In genomic region chr5:171355302-171355724, GRCh38 we compare ENCODE assay signal across 12 cellular contexts. TPM values are rescaled to one million over a fixed set of nuclear protein-coding genes. Genes with fewer than 3 reads are reported as not detected.
DNase-seq lines count a peak whose midpoint lies in the region; ATAC-seq and FAIRE-seq lines count a peak whose summit lies in the region.
"Had no signal": no experiment of that assay in that cellular context is flagged by ENCODE, and none has a peak within 500 bp of the region (broad histone marks: within the 10 kb centered on the region; RNA-seq: fewer than 3 reads in every experiment).

No MANE protein-coding gene starts in this region.

- DNase-seq in activated CD4-positive, alpha-beta T cell treated with anti-CD3 and anti-CD28 coated beads for 48 hours, result peak; percentile 47
- no peak for DNase-seq in activated CD4-positive, alpha-beta T cell treated with anti-CD3 and anti-CD28 coated beads for 1 hour
- peak; percentile 7 to 8 for DNase-seq in stimulated activated CD4-positive, alpha-beta T cell treated with anti-CD3 and anti-CD28 coated beads, Interleukin-2, amount 100 ng/mL, for 48 hours
- DNase-seq in COLO829 (ENCODE audit: low spot score) (no peak), frontal cortex (ENCODE audit: low spot score in 2 of 2) (no peak), HTR-8/SVneo (ENCODE audit: insufficient read length, low spot score) (no peak)
- DNase-seq: cerebellar nuclear complex, ovary, stomach had no signal

- FAIRE-seq in frontal cortex (lab: Jason Lieb, UNC), result no peak
- FAIRE-seq in HTR-8/SVneo (lab: Jason Lieb, UNC), result no peak
- FAIRE-seq: A549 had no signal

- ATAC-seq in GM21723 (IDR thresholded peaks at IDR 0.05; ENCODE audit: unreplicated experiment) (peak; percentile 97), HG03460 (IDR thresholded peaks at IDR 0.05; ENCODE audit: unreplicated experiment) (peak; percentile 91)
- ATAC-seq: A549 had no signal

RNA-seq across cellular contexts. Expression of gene NPM1, which starts 32.3 kb away (rescaled TPM):
- total RNA-seq in frontal cortex, result 414 TPM

RNA-seq across cellular contexts. Expression of gene TLX3, which starts 46.3 kb away (rescaled TPM):
- not detected for total RNA-seq in frontal cortex
- total RNA-seq: ovary, stomach had no signal

Comparison
In these comparisons a context has a peak if more than half of its experiments do, and no peak if none do; other contexts are left out.
1. DNase-seq: peak in activated CD4-positive, alpha-beta T cell treated with anti-CD3 and anti-CD28 coated beads for 48 hours (single experiment) and stimulated activated CD4-positive, alpha-beta T cell treated with anti-CD3 and anti-CD28 coated beads, Interleukin-2, amount 100 ng/mL, for 48 hours (2 of 2); none in activated CD4-positive, alpha-beta T cell treated with anti-CD3 and anti-CD28 coated beads for 1 hour (single experiment), COLO829 (single experiment), frontal cortex (0 of 2) and HTR-8/SVneo (single experiment).